9 cellular contexts compared by ENCODE assay signal in the genomic region with DNA sequence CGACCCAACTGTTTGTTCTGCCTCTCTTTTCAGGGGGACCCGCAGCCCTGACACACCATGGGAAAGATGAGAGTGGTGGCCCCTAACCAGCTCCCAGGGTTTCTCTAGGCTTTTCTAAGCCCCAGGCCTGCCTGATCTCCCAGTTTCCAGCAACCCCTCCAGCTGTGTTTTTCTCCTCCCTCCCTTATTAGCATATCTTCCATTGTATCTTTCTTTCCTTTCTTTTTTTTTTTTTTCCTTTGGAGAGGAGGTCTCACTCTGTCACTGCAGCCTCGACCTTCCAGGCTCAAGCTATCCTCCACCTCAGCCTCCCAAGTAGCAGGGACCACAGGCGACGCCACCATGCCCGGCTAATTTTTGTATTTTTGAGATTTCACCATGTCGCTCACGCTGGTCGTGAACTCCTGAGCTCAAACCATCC. TPM values are rescaled to one million over a fixed set of nuclear protein-coding genes. Genes with fewer than 3 reads are reported as not detected.
DNase-seq lines count a peak whose midpoint lies in the region; ATAC-seq and TF ChIP-seq lines count a peak whose summit lies in the region.
"Had no signal": no experiment of that assay in that cellular context is flagged by ENCODE, and none has a peak within 500 bp of the region (broad histone marks: within the 10 kb centered on the region; RNA-seq: fewer than 3 reads in every experiment).

No MANE protein-coding gene starts in this region.

- no peaks in the 10 kb centered on the region for H4K20me1 ChIP-seq in DOHH2 (ENCODE audit: control insufficient read depth, insufficient read depth, low read depth, low read length)

- H3K36me3 ChIP-seq in DOHH2 (ENCODE audit: control insufficient read depth, low read length) = peaks cover 27% of the 10 kb centered on the region
- no peaks in the 10 kb centered on the region; the same call in 1 of the 2 replicates for H3K36me3 ChIP-seq in Panc1 (ENCODE audit: control insufficient read depth, insufficient read depth, low read length)
- no peaks in the 10 kb centered on the region for H3K36me3 ChIP-seq in esophagus squamous epithelium
- H3K36me3 ChIP-seq in skeletal muscle tissue (ENCODE audit: control insufficient read depth in 3 of 3, insufficient read depth in 3 of 3, low read length in 3 of 3) = peaks cover 0 to 5% (median 0%) of the 10 kb centered on the region in 3 donors

- H3K9ac ChIP-seq in skeletal muscle tissue (ENCODE audit: low read depth in 1 of 3, low read length in 3 of 3) = peak overlapping the region in 1 of 3 donors; percentile 51

- TF ChIP-seq POLR2A in esophagus squamous epithelium (IDR thresholded peaks at IDR 0.05) = no peak

- TF ChIP-seq CTCF in DOHH2 (IDR thresholded peaks at IDR 0.05; ENCODE audit: low read depth, low read length, poor library complexity, severe bottlenecking) = no peak
- no peak for TF ChIP-seq CTCF in Panc1 (IDR thresholded peaks at IDR 0.05)
- no peak for TF ChIP-seq CTCF in esophagus squamous epithelium (IDR thresholded peaks at IDR 0.05)

- no TSS peak for BruUV-seq in Panc1 (replicated peaks; lab: Mats Ljungman, UMichigan)

- no peaks in the 10 kb centered on the region for H3K9me3 ChIP-seq in DOHH2 (ENCODE audit: control insufficient read depth, insufficient read depth, low read length)
- H3K9me3 ChIP-seq in Panc1 (ENCODE audit: control insufficient read depth, insufficient read depth, low read depth, low read length) = no peaks in the 10 kb centered on the region
- H3K9me3 ChIP-seq in esophagus squamous epithelium = no peaks in the 10 kb centered on the region
- no peaks in the 10 kb centered on the region for H3K9me3 ChIP-seq in skeletal muscle tissue (ENCODE audit: control insufficient read depth in 3 of 3, low read length in 3 of 3)

- no peak for ATAC-seq in Panc1
- ATAC-seq in GM18502 (IDR thresholded peaks at IDR 0.05; ENCODE audit: poor library complexity, unreplicated experiment) = no peak
- ATAC-seq: activated CD4-positive, CD25-positive, alpha-beta regulatory T cell treated with anti-CD3 and anti-CD28 coated beads, Interleukin-2, amount 50 U/mL, for 24 hours had no signal

- in situ Hi-C loops in Panc1 (cut with HindIII; ENCODE audit: low pct_unique_long_range_greater_than_20kb, low sequenced_read_pairs) = no loop called here

- CTCF ChIA-PET in Panc1 (lab: Charles Lee) = interaction anchor here (0.9 kb wide), 2 partner anchors 19 to 163 kb away, joined by 4 read pairs; no protein-coding TSS in a partner anchor

- H3K4me3 ChIP-seq in DOHH2 (ENCODE audit: low read length) (no peak overlapping the region), Panc1 (ENCODE audit: low read depth in 2 of 2, low read length in 2 of 2) (peak overlapping the region in 1 of 2 experiments; percentile 43; a peak in 2 of 4 replicates), esophagus squamous epithelium (no peak overlapping the region), skeletal muscle tissue (ENCODE audit: low read length in 3 of 3) (no peak overlapping the region)

- WGBS in esophagus squamous epithelium, 2 donors = 93% methylated on average over 8 to 9 of the region's 9 CpGs

- POLR2A ChIA-PET in Panc1 (lab: Charles Lee) = interaction anchor here (0.6 to 1.0 kb wide), 6 partner anchors 14 to 415 kb away, joined by 3 to 7 read pairs (median 3); a partner anchor contains a TSS

- H3K9me2 ChIP-seq in DOHH2 (replicated peaks; ENCODE audit: control insufficient read depth, low read length) = no peaks in the 10 kb centered on the region

- intact Hi-C loops in Panc1 (cut with micrococcal nuclease; ENCODE audit: unreplicated experiment) = no loop called here
- intact Hi-C loops in esophagus squamous epithelium (cut with DNase I) = no loop called here

- DNase-seq in Panc1 (ENCODE audit: low read depth, low spot score) = no peak
- no peak for DNase-seq in esophagus squamous epithelium (lab: John Stamatoyannopoulos, UW)
- no peak for DNase-seq in DMS114 treated with DMSO at 0.1 percent for 48 hours (lab: John Stamatoyannopoulos, UW; ENCODE audit: unreplicated experiment)
- no peak for DNase-seq in NCI-H1417 (lab: John Stamatoyannopoulos, UW)
- DNase-seq in NCI-H1048 (lab: John Stamatoyannopoulos, UW) = no peak

- H3K27ac ChIP-seq in DOHH2 (ENCODE audit: low read depth, low read length) (no peak overlapping the region), Panc1 (ENCODE audit: low read length) (peak overlapping the region; percentile 98), esophagus squamous epithelium (peak overlapping the region in 3 of 4 donors; percentile 16 to 67 (median 55)), skeletal muscle tissue (ENCODE audit: low read depth, low read length) (peak overlapping the region; percentile 66)

- H3K27me3 ChIP-seq in DOHH2 (ENCODE audit: control insufficient read depth, low read length) = no peaks in the 10 kb centered on the region
- no peaks in the 10 kb centered on the region for H3K27me3 ChIP-seq in Panc1 (ENCODE audit: control insufficient read depth, insufficient read depth, low read length)
- no peaks in the 10 kb centered on the region for H3K27me3 ChIP-seq in esophagus squamous epithelium
- H3K27me3 ChIP-seq in skeletal muscle tissue (ENCODE audit: control insufficient read depth in 3 of 3, insufficient read depth in 3 of 3, low read length in 3 of 3) = no peaks in the 10 kb centered on the region

- H3K4me1 ChIP-seq in DOHH2 (ENCODE audit: control insufficient read depth, low read length) (peaks cover 64% of the 10 kb centered on the region), Panc1 (ENCODE audit: control insufficient read depth, insufficient read depth, low read length) (peaks cover 64% of the 10 kb centered on the region), esophagus squamous epithelium (peaks cover 30 to 83% (median 52%) of the 10 kb centered on the region in 3 donors), skeletal muscle tissue (ENCODE audit: control insufficient read depth in 3 of 3, insufficient read depth in 3 of 3, low read length in 3 of 3) (peaks cover 33 to 45% (median 40%) of the 10 kb centered on the region in 3 donors)

- H3K4me2 ChIP-seq in DOHH2 (ENCODE audit: low read length) = peak overlapping the region; percentile 65

- H3K79me2 ChIP-seq in DOHH2 (ENCODE audit: control insufficient read depth, low read length) = peaks cover 41% of the 10 kb centered on the region

- H3F3A ChIP-seq in DOHH2 (ENCODE audit: control insufficient read depth, insufficient read depth) = peaks cover 9% of the 10 kb centered on the region

RNA-seq across cellular contexts. Expression of a gene that starts 1.8 kb away (rescaled TPM):
- 348 TPM for total RNA-seq in Panc1 (2021; ENCODE audit: unreplicated experiment)
- 277 TPM for polyA plus RNA-seq in Panc1 (2012; ENCODE audit: insufficient read length)
- total RNA-seq in esophagus squamous epithelium = 10 to 100 TPM; 18.2 to 72.7 (median 45.4) TPM
- 44.4 TPM for total RNA-seq in skeletal muscle tissue

RNA-seq across cellular contexts. Expression of a gene that starts 5.7 kb away (rescaled TPM):
- total RNA-seq in Panc1 (2021; ENCODE audit: unreplicated experiment) (1.2 TPM), esophagus squamous epithelium (1 to 10 TPM; 1.2 to 7.8 (median 4.4) TPM), skeletal muscle tissue (not detected)
- 2.2 TPM for polyA plus RNA-seq in Panc1 (2012; ENCODE audit: insufficient read length)

RNA-seq across cellular contexts. Expression of a gene that starts 30.3 kb away (rescaled TPM):
- 15.8 TPM for total RNA-seq in Panc1 (2021; ENCODE audit: unreplicated experiment)
- polyA plus RNA-seq in Panc1 (2012; ENCODE audit: insufficient read length) = 19.1 TPM
- total RNA-seq in esophagus squamous epithelium = 10 to 100 TPM; 25.4 to 52.5 (median 37.1) TPM
- 16.2 TPM for total RNA-seq in skeletal muscle tissue

RNA-seq across cellular contexts. Expression of a gene that starts 31.8 kb away (rescaled TPM):
- total RNA-seq in Panc1 (2021; ENCODE audit: unreplicated experiment) (16.2 TPM), esophagus squamous epithelium (10 to 100 TPM in 3 of 4 donors, 1 to 10 TPM in 1; 8.9 to 21.0 (median 15.9) TPM), skeletal muscle tissue (9.9 TPM)
- 15.3 TPM for polyA plus RNA-seq in Panc1 (2012; ENCODE audit: insufficient read length)

RNA-seq across cellular contexts. Expression of a gene that starts 50.2 kb away (rescaled TPM):
- total RNA-seq in Panc1 (2021; ENCODE audit: unreplicated experiment) (43.3 TPM), esophagus squamous epithelium (10 to 100 TPM; 20.5 to 39.5 (median 25.3) TPM), skeletal muscle tissue (47.5 TPM)
- 25.4 TPM for polyA plus RNA-seq in Panc1 (2012; ENCODE audit: insufficient read length)
